In the genomic region with DNA sequence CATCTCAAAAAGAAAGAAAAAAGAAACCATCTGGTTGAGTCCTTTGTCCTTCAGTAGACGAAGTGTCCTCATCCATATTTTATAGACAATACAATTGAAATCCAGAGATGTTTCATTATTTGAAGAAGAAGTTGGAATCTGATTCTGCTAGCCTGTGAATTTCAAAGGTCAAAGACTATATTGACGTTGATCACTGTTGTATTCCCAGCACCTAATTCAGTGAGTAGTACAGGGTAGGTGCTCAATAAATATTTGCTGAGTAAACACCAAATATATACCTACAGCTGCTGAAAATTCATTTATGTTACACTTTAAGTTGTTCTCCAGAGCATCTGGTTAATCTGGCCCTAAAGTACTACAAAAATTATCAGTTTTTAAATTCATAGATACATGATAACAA, we compare ENCODE assay signal across 23 cellular contexts.
DNase-seq lines count a peak whose midpoint lies in the region; ATAC-seq, FAIRE-seq and TF ChIP-seq lines count a peak whose summit lies in the region.
"Had no signal": no experiment of that assay in that cellular context is flagged by ENCODE, and none has a peak within 500 bp of the region (broad histone marks: within the 10 kb centered on the region; RNA-seq: fewer than 3 reads in every experiment).

No MANE protein-coding gene starts in this region.

- peak; percentile 17 for DNase-seq in NCI-H146 (lab: John Stamatoyannopoulos, UW)
- no peak for DNase-seq in NCI-H146 treated with DMSO at 0.1 percent for 48 hours (lab: John Stamatoyannopoulos, UW; ENCODE audit: unreplicated experiment)
- no peak for DNase-seq in caudate nucleus (lab: John Stamatoyannopoulos, UW)
- DNase-seq in HepG2 (ENCODE audit: low spot score), result peak; percentile 5
- DNase-seq in mucosa of descending colon, result no peak
- DNase-seq in NCI-H526 treated with DMSO at 0.1 percent for 48 hours (lab: John Stamatoyannopoulos, UW), result no peak
- no peak for DNase-seq in NCI-H69 (lab: John Stamatoyannopoulos, UW)
- DNase-seq: Caco-2; CD4-positive, CD25-positive, alpha-beta regulatory T cell; CD8-positive, alpha-beta T cell; DMS 273 treated with DMSO at 0.1 percent for 48 hours; DND-41; GM23248; H7; HCEC 1CT had no signal

- TF ChIP-seq RAD21 in HepG2 (CRISPR knock-in tag; IDR thresholded peaks at IDR 0.05), result no peak

- H3K9me3 ChIP-seq in HepG2 (ENCODE audit: low read length) (no peaks in the 10 kb centered on the region), mucosa of descending colon (no peaks in the 10 kb centered on the region)
- H3K9me3 ChIP-seq: BLaER1 had no signal

- H3K36me3 ChIP-seq in HepG2 (replicated peaks in 1 of 2; ENCODE audit: control insufficient read depth in 1 of 2, insufficient read depth in 2 of 2, low read length in 2 of 2), result no peaks in the 10 kb centered on the region
- no peaks in the 10 kb centered on the region for H3K36me3 ChIP-seq in mucosa of descending colon (ENCODE audit: low read depth)
- H3K36me3 ChIP-seq: BLaER1 had no signal

- 0% methylated on average over 2 of the region's 2 CpGs for WGBS in HepG2 (ENCODE audit: low lambda C conversion rate)

- H3K4me3 ChIP-seq in HepG2 (replicated peaks in 1 of 3; ENCODE audit: insufficient read depth in 1 of 3, low read depth in 2 of 3, low read length in 3 of 3), result no peak overlapping the region
- no peak overlapping the region for H3K4me3 ChIP-seq in mucosa of descending colon
- H3K4me3 ChIP-seq: BLaER1, GM23248 had no signal

- H3K4me1 ChIP-seq in HepG2 (ENCODE audit: insufficient read depth, low read length) (no peaks in the 10 kb centered on the region), mucosa of descending colon (ENCODE audit: low read depth) (no peaks in the 10 kb centered on the region)
- H3K4me1 ChIP-seq: BLaER1, Caco-2 had no signal

- in situ Hi-C loops in HepG2 (cut with HindIII; ENCODE audit: extremely low pct_ligation_motif_present, low pct_unique_long_range_greater_than_20kb), result no loop called here

- CTCF ChIA-PET in HepG2 (lab: Yijun Ruan, JAX; ENCODE audit: low intra/inter-chr PET ratio, low total read pairs), result no interaction called here

- no peak overlapping the region for H3K9ac ChIP-seq in HepG2 (ENCODE audit: insufficient read depth, low read depth, low read length)
- H3K9ac ChIP-seq: BLaER1, GM23248 had no signal

- TF ChIP-seq CTCF in HepG2 (CRISPR knock-in tag; IDR thresholded peaks at IDR 0.05) (no peak), mucosa of descending colon (IDR thresholded peaks at IDR 0.05) (no peak)

- no peak overlapping the region for H3K4me2 ChIP-seq in HepG2 (ENCODE audit: low read depth, low read length)
- H3K4me2 ChIP-seq: BLaER1 had no signal

- H3K27me3 ChIP-seq in HepG2 (ENCODE audit: control insufficient read depth in 1 of 2, insufficient read depth in 2 of 2, low read length in 2 of 2), result no peaks in the 10 kb centered on the region
- H3K27me3 ChIP-seq: BLaER1 had no signal

- no peaks in the 10 kb centered on the region for H4K20me1 ChIP-seq in HepG2 (ENCODE audit: insufficient read depth, low read length)
- H4K20me1 ChIP-seq: BLaER1 had no signal

- no peaks in the 10 kb centered on the region for H3K79me2 ChIP-seq in HepG2 (ENCODE audit: insufficient read depth, low read length)

- ATAC-seq in HepG2, result peak; percentile 46; the same call in 1 of the 3 replicates
- peak; percentile 61 for ATAC-seq in mucosa of descending colon
- no peak for ATAC-seq in HG02588 (IDR thresholded peaks at IDR 0.05; ENCODE audit: unreplicated experiment)
- ATAC-seq: CD8-positive, alpha-beta T cell had no signal

- intact Hi-C loops in HepG2 (cut with micrococcal nuclease; ENCODE audit: unreplicated experiment), result no loop called here
- intact Hi-C loops in mucosa of descending colon (cut with DNase I, micrococcal nuclease), result no loop called here

- TF ChIP-seq POLR2A in HepG2 (IDR thresholded peaks at IDR 0.05; ENCODE audit: insufficient read depth in 1 of 2, low read depth in 2 of 2, low read length in 2 of 2), result no peak

- no peak overlapping the region for H2AFZ ChIP-seq in HepG2 (ENCODE audit: low read length)
- H2AFZ ChIP-seq: GM23248 had no signal

- TF ChIP-seq EP300 in HepG2 (IDR thresholded peaks at IDR 0.05; ENCODE audit: low read depth in 2 of 2, low read length in 2 of 2) (no peak), HepG2 (CRISPR knock-in tag; IDR thresholded peaks at IDR 0.05; ENCODE audit: borderline replicate concordance) (no peak)

- POLR2A ChIA-PET in HepG2 (lab: Yijun Ruan, JAX), result no interaction called here

- H3K27ac ChIP-seq in caudate nucleus (ENCODE audit: low read depth, low read length) (peak overlapping the region; percentile 36), HepG2 (ENCODE audit: extremely low read length, insufficient read depth, low read length) (no peak overlapping the region)
- H3K27ac ChIP-seq: 22Rv1, BLaER1, C4-2B, GM23248 had no signal

- BruUV-seq in HepG2 (replicated peaks; lab: Mats Ljungman, UMichigan), result no TSS peak

- FAIRE-seq in HepG2 (lab: Jason Lieb, UNC), result no peak
- FAIRE-seq: A204.1, G401.6, GM12892, H1 had no signal

TF ChIP-seq in HepG2, 621 proteins besides CTCF, POLR2A, EP300 and RAD21:
- TF ChIP-seq TEAD2 (CRISPR knock-in tag; IDR thresholded peaks at IDR 0.05) (no peak), MAFF (IDR thresholded peaks at IDR 0.05; ENCODE audit: low read depth, low read length) (peak; percentile 36; the same call in 1 of the 2 replicates), FOXP1 (IDR thresholded peaks at IDR 0.05) (no peak), FOXP1 (CRISPR knock-in tag; IDR thresholded peaks at IDR 0.05) (0 out of 2 replicates have a peak, but pooled peaks have one; percentile 13), HHEX (CRISPR knock-in tag; IDR thresholded peaks at IDR 0.05) (peak; percentile 78), TBX3 (IDR thresholded peaks at IDR 0.05; ENCODE audit: borderline replicate concordance) (peak; percentile 24; the same call in 1 of the 2 replicates), FOXA3 (CRISPR knock-in tag; IDR thresholded peaks at IDR 0.05) (peak; percentile 28; the same call in 1 of the 2 replicates), MAFK (conservative IDR thresholded peaks at IDR 0.05 in 1 of 2, IDR thresholded peaks at IDR 0.05 in 1 of 2; ENCODE audit: low read length in 2 of 2) (peak in 1 of 2 experiments; percentile 33; a peak in 2 of 4 replicates)
- TF ChIP-seq, protein P1, sequence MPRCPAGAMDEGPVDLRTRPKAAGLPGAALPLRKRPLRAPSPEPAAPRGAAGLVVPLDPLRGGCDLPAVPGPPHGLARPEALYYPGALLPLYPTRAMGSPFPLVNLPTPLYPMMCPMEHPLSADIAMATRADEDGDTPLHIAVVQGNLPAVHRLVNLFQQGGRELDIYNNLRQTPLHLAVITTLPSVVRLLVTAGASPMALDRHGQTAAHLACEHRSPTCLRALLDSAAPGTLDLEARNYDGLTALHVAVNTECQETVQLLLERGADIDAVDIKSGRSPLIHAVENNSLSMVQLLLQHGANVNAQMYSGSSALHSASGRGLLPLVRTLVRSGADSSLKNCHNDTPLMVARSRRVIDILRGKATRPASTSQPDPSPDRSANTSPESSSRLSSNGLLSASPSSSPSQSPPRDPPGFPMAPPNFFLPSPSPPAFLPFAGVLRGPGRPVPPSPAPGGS (CRISPR knock-in tag; IDR thresholded peaks at IDR 0.05), result no peak

Comparison
In these comparisons a context has a peak if more than half of its experiments do, and no peak if none do; other contexts are left out.
1. DNase-seq: peak in NCI-H146 (single experiment) and HepG2 (single experiment); none in NCI-H146 treated with DMSO at 0.1 percent for 48 hours (single experiment), caudate nucleus (0 of 61), mucosa of descending colon (0 of 3), NCI-H526 treated with DMSO at 0.1 percent for 48 hours (single experiment) and NCI-H69 (single experiment).